Comparison of ENCODE assay signal across 8 cellular contexts in the genomic region with DNA sequence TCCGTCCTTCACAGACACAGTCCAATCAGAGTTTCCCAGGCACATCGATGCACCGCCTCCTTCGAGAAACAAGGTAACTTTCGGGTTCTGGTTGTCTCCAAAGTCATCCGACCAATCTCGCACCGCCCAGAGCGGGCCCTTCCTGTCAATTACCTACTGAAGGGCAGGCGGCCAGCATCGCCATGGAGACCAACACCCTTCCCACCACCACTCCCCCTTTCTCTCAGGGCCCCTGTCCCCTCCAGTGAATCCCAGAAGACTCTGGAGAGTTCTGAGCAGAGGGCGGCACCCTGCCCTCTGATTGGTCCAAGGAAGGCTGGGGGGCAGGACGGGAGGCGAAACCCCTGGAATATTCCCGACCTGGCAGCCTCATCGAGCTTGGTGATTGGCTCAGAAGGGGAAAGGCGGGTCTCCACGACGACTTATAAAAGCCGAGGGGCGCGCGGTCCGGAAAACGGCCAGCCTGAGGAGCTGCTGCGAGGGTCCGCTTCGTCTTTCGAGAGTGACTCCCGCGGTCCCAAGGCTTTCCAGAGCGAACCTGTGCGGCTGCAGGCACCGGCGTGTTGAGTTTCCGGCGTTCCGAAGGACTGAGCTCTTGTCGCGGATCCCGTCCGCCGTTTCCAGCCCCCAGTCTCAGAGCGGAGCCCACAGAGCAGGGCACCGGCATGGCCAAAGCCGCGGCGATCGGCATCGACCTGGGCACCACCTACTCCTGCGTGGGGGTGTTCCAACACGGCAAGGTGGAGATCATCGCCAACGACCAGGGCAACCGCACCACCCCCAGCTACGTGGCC. TPM values are rescaled to one million over a fixed set of nuclear protein-coding genes. Genes with fewer than 3 reads are reported as not detected.
DNase-seq lines count a peak whose midpoint lies in the region; ATAC-seq lines count a peak whose summit lies in the region.

A gene (plus strand): TSS at position 453 of the 794 bp plus-strand sequence. CDS start 213 bp downstream, at position 666.

- H3K27me3 ChIP-seq in BLaER1: no peaks in the 10 kb centered on the region

- peak within 1 kb of the TSS; percentile 96 for H3K4me2 ChIP-seq in BLaER1

- peaks cover 45% of the 10 kb centered on the region for H3K4me1 Mint-ChIP-seq in dendritic cell treated with granulocyte-macrophage colony-stimulating factor and Interleukin-4, amounts not matched to agents 40 ng/mL and 50 ng/mL, for 4 days (ENCODE audit: low read depth)

- peak within 1 kb of the TSS; percentile 90 for H3K4me3 Mint-ChIP-seq in dendritic cell treated with granulocyte-macrophage colony-stimulating factor and Interleukin-4, amounts not matched to agents 40 ng/mL and 50 ng/mL, for 4 days

- H3K27ac ChIP-seq in BLaER1: peak within 1 kb of the TSS; percentile 91

- ATAC-seq in GM19324 (IDR thresholded peaks at IDR 0.05; ENCODE audit: low FRiP score, unreplicated experiment) (peak; percentile 86), HG03469 (IDR thresholded peaks at IDR 0.05; ENCODE audit: unreplicated experiment) (peak; percentile 29), left lobe of liver (peak; percentile 62)

- H3K27ac Mint-ChIP-seq in dendritic cell treated with granulocyte-macrophage colony-stimulating factor and Interleukin-4, amounts not matched to agents 40 ng/mL and 50 ng/mL, for 4 days: peak within 1 kb of the TSS; percentile 91

- H3K27me3 Mint-ChIP-seq in dendritic cell treated with granulocyte-macrophage colony-stimulating factor and Interleukin-4, amounts not matched to agents 40 ng/mL and 50 ng/mL, for 4 days: no peaks in the 10 kb centered on the region

- H3K9me3 ChIP-seq in BLaER1: no peaks in the 10 kb centered on the region

- peak within 1 kb of the TSS; percentile 75 for H3K4me3 ChIP-seq in BLaER1

- intact Hi-C loops in dendritic cell treated with granulocyte-macrophage colony-stimulating factor and Interleukin-4, amounts not matched to agents 40 ng/mL and 50 ng/mL, for 4 days (cut with micrococcal nuclease): no loop called here

- no peaks in the 10 kb centered on the region for H4K20me1 ChIP-seq in BLaER1

- H3K9ac ChIP-seq in BLaER1: peak within 1 kb of the TSS; percentile 79

- H3K4me1 ChIP-seq in BLaER1: peaks cover 48% of the 10 kb centered on the region

- H3K36me3 Mint-ChIP-seq in dendritic cell treated with granulocyte-macrophage colony-stimulating factor and Interleukin-4, amounts not matched to agents 40 ng/mL and 50 ng/mL, for 4 days (ENCODE audit: low read depth): peaks cover 19% of the 10 kb centered on the region

- no peaks in the 10 kb centered on the region for H3K36me3 ChIP-seq in BLaER1

- DNase-seq in NCI-H526 treated with DMSO at 0.1 percent for 48 hours (lab: John Stamatoyannopoulos, UW) (peak; percentile 100), left lobe of liver (ENCODE audit: low spot score) (peak; percentile 99)
- peak; percentile 74 to 94 for DNase-seq in activated CD4-positive, alpha-beta T cell treated with anti-CD3 and anti-CD28 coated beads, Interleukin-2, amount 50 U/mL, for 24 hours (ENCODE audit: low read depth in 1 of 2, low spot score in 1 of 2)
- DNase-seq in stimulated activated CD4-positive, alpha-beta T cell treated with anti-CD3 and anti-CD28 coated beads, Interleukin-2, amount 100 ng/mL, for 4 hours (ENCODE audit: low read depth): peak; percentile 85

- H3K9me3 Mint-ChIP-seq in dendritic cell treated with granulocyte-macrophage colony-stimulating factor and Interleukin-4, amounts not matched to agents 40 ng/mL and 50 ng/mL, for 4 days: no peaks in the 10 kb centered on the region

RNA-seq across cellular contexts. Expression of the gene that starts here (rescaled TPM):
- total RNA-seq in left lobe of liver: 50.8 TPM

Comparison
In these comparisons a context has a peak if more than half of its experiments do, and no peak if none do; other contexts are left out.
1. Peak in every context shown above with its lines: DNase-seq, ATAC-seq, H3K4me3 ChIP-seq and H3K27ac ChIP-seq.
2. ATAC-seq: peak in every context shown above with its lines; median percentile 86 in GM19324; 62 in left lobe of liver; 29 in HG03469.